Comparison of ENCODE assay signal across 8 cellular contexts in the genomic region with DNA sequence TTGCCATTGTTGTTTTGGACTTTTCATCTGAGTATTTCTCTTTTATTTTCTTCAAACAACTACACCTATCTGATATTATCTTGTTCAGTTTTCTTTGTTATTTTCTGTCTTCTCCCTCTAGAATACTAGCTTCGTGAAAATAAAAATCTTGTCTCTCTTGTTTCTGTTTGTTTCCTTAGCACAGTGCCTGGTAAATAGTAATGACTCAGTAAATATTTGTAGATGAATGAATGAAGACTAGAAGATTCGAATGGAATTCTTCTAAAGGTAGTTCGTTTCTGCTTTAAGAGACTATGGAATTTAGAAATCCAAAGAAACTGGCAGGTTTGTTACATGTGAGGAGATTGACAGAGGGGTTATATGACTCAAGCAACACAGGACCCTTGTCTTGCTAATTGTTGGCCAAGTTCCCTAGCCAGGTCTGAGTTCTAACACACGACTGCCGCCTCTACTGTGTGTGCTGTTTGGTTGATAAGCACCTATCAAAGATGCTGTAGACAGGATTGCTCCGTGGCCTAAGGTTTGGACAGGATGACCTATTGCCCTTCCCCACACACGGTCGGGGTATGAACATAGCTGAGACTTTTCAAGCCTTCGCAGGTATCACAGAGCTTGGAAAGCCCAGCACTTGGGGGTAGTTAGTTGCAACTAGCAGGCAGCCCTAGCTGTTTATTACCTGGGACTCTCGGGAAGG. TPM values are rescaled to one million over a fixed set of nuclear protein-coding genes. Genes with fewer than 3 reads are reported as not detected.
A peak's percentile ranks its signal among the peaks of the same experiment; 100 is the strongest.
DNase-seq lines count a peak whose midpoint lies in the region; ATAC-seq, FAIRE-seq and TF ChIP-seq lines count a peak whose summit lies in the region.

No MANE protein-coding gene starts in this region.

- peaks cover 43% of the 10 kb centered on the region for H3K79me2 ChIP-seq in K562 (ENCODE audit: control insufficient read depth, insufficient read depth, low read length)
- H3K79me2 ChIP-seq in HepG2 (ENCODE audit: insufficient read depth, low read length), result peaks cover 41% of the 10 kb centered on the region

- POLR2A ChIA-PET in K562 (lab: Yijun Ruan, JAX), result interaction anchor here (0.9 to 1.8 kb wide), 7 partner anchors 10 to 178 kb away, joined by 3 to 5 read pairs (median 3); no protein-coding TSS in a partner anchor
- POLR2A ChIA-PET in HepG2 (lab: Yijun Ruan, JAX), result interaction anchor here (0.7 to 3.2 kb wide), 22 partner anchors 7 to 969 kb away, joined by 3 to 57 read pairs (median 5); a partner anchor contains a TSS

- TF ChIP-seq CTCF in K562 (IDR thresholded peaks at IDR 0.05 in 2 of 3, conservative IDR thresholded peaks at IDR 0.05 in 1 of 3; ENCODE audit: insufficient read depth in 2 of 3, low read depth in 1 of 3, low read length in 3 of 3) (no peak), HepG2 (CRISPR knock-in tag; IDR thresholded peaks at IDR 0.05) (no peak), thyroid gland (IDR thresholded peaks at IDR 0.05) (no peak)

- H3K4me3 ChIP-seq in BLaER1 treated with 17β-estradiol and CSF1 and Interleukin-3, amounts not matched to agents 10 nM and 100 nM, result peak overlapping the region; percentile 76 to 91 (median 84)
- peak overlapping the region; percentile 91 for H3K4me3 ChIP-seq in HUES6 (ENCODE audit: low read depth, low read length)
- peak overlapping the region; percentile 81 for H3K4me3 ChIP-seq in K562
- H3K4me3 ChIP-seq in HepG2 (replicated peaks in 1 of 3; ENCODE audit: insufficient read depth in 1 of 3, low read depth in 2 of 3, low read length in 3 of 3), result peak overlapping the region; percentile 74 to 93 (median 76)
- peak overlapping the region in 2 of 3 donors; percentile 70 to 100 for H3K4me3 ChIP-seq in thyroid gland (replicated peaks in 1 of 3)

- peak; percentile 0 for ATAC-seq in GM19328 (IDR thresholded peaks at IDR 0.05; ENCODE audit: unreplicated experiment)
- peak; percentile 60 for ATAC-seq in K562
- peak; percentile 71 for ATAC-seq in HepG2

- no peak for TF ChIP-seq POLR2A in K562 (conservative IDR thresholded peaks at IDR 0.05)
- TF ChIP-seq POLR2A in HepG2 (IDR thresholded peaks at IDR 0.05; ENCODE audit: insufficient read depth in 1 of 2, low read depth in 2 of 2, low read length in 2 of 2), result no peak
- TF ChIP-seq POLR2A in thyroid gland (IDR thresholded peaks at IDR 0.05), result no peak

- 0 out of 2 replicates have a peak, but pooled peaks have one; percentile 6 for TF ChIP-seq EP300 in K562 (IDR thresholded peaks at IDR 0.05; ENCODE audit: low read length)
- TF ChIP-seq EP300 in HepG2 (IDR thresholded peaks at IDR 0.05; ENCODE audit: low read depth in 2 of 2, low read length in 2 of 2), result no peak
- no peak for TF ChIP-seq EP300 in HepG2 (CRISPR knock-in tag; IDR thresholded peaks at IDR 0.05; ENCODE audit: borderline replicate concordance)

- BruUV-seq in K562 (replicated peaks; lab: Mats Ljungman, UMichigan), result TSS peak; percentile 90
- BruUV-seq in HepG2 (replicated peaks; lab: Mats Ljungman, UMichigan), result TSS peak; percentile 94

- intact Hi-C loops in K562 (cut with micrococcal nuclease) (loop anchor here (1.0 to 5.0 kb wide), 3 partner anchors 37 to 98 kb away; no protein-coding TSS in a partner anchor), HepG2 (cut with micrococcal nuclease; ENCODE audit: unreplicated experiment) (loop anchor here (1.0 to 5.0 kb wide), 6 partner anchors 8 to 97 kb away; a partner anchor contains a TSS), thyroid gland (cut with DNase I) (loop anchor here (5.0 kb wide), 1 partner anchor 80 kb away; a partner anchor contains a TSS)

- CTCF ChIA-PET in K562 (lab: Yijun Ruan, JAX; ENCODE audit: low intra/inter-chr PET ratio) (no interaction called here), HepG2 (lab: Yijun Ruan, JAX; ENCODE audit: low intra/inter-chr PET ratio, low total read pairs) (interaction anchor here (1.2 kb wide), 1 partner anchor 58 kb away, joined by 4 read pairs; no protein-coding TSS in a partner anchor)

- H3K9me3 ChIP-seq in BLaER1 treated with 17β-estradiol and CSF1 and Interleukin-3, amounts not matched to agents 10 nM and 100 nM (replicated peaks in 1 of 11), result peaks cover 0 to 11% (median 4%) of the 10 kb centered on the region in 11 experiments; a peak in 10 of 22 replicates
- H3K9me3 ChIP-seq in HUES6 (ENCODE audit: control insufficient read depth, insufficient read depth, low read depth, low read length) (no peaks in the 10 kb centered on the region), K562 (replicated peaks; ENCODE audit: control insufficient read depth, insufficient read depth, low read depth, low read length) (no peaks in the 10 kb centered on the region), HepG2 (ENCODE audit: low read length) (no peaks in the 10 kb centered on the region), thyroid gland (no peaks in the 10 kb centered on the region)

- FAIRE-seq in K562 (lab: Jason Lieb, UNC) (peak; percentile 73), HepG2 (lab: Jason Lieb, UNC) (peak; percentile 54)

- peaks cover 0 to 28% (median 0%) of the 10 kb centered on the region in 11 experiments; a peak in 6 of 22 replicates for H4K20me1 ChIP-seq in BLaER1 treated with 17β-estradiol and CSF1 and Interleukin-3, amounts not matched to agents 10 nM and 100 nM
- no peaks in the 10 kb centered on the region for H4K20me1 ChIP-seq in K562 (replicated peaks; ENCODE audit: control insufficient read depth, insufficient read depth, low read length)
- H4K20me1 ChIP-seq in HepG2 (ENCODE audit: insufficient read depth, low read length), result peaks cover 4% of the 10 kb centered on the region

- peak overlapping the region; percentile 83 to 92 (median 88) for H3K9ac ChIP-seq in BLaER1 treated with 17β-estradiol and CSF1 and Interleukin-3, amounts not matched to agents 10 nM and 100 nM
- H3K9ac ChIP-seq in HUES6 (ENCODE audit: low read length) (peak overlapping the region; percentile 57), K562 (ENCODE audit: insufficient read depth in 1 of 2, low read depth in 2 of 2, low read length in 2 of 2) (peak overlapping the region; percentile 90 to 95), HepG2 (ENCODE audit: insufficient read depth, low read depth, low read length) (peak overlapping the region; percentile 91)

- H3K4me2 ChIP-seq in BLaER1 treated with 17β-estradiol and CSF1 and Interleukin-3, amounts not matched to agents 10 nM and 100 nM, result peak overlapping the region; percentile 85 to 98 (median 94)
- peak overlapping the region; percentile 84 for H3K4me2 ChIP-seq in K562 (ENCODE audit: insufficient read depth, low read length)
- peak overlapping the region; percentile 86 for H3K4me2 ChIP-seq in HepG2 (ENCODE audit: low read depth, low read length)

- WGBS in K562 (ENCODE audit: insufficient coverage, low coverage, missing lambda C conversion rate), result 3% methylated on average over 10 of the region's 10 CpGs
- WGBS in HepG2 (ENCODE audit: low lambda C conversion rate), result under 1% methylated on average over 10 of the region's 10 CpGs
- WGBS in thyroid gland, 2 donors, result 39% methylated on average over 9 to 10 of the region's 10 CpGs

- peaks cover 0 to 16% (median 12%) of the 10 kb centered on the region in 11 experiments; a peak in 17 of 22 replicates for H3K36me3 ChIP-seq in BLaER1 treated with 17β-estradiol and CSF1 and Interleukin-3, amounts not matched to agents 10 nM and 100 nM
- H3K36me3 ChIP-seq in HUES6 (ENCODE audit: control insufficient read depth, insufficient read depth, low read length), result no peaks in the 10 kb centered on the region; the same call in 1 of the 2 replicates
- H3K36me3 ChIP-seq in K562 (ENCODE audit: control insufficient read depth, insufficient read depth, low read length), result peaks cover 12% of the 10 kb centered on the region; the same call in 2 of the 3 replicates
- 0 out of 5 replicates have a peak, but pooled peaks cover 0 to 5% of the 10 kb centered on the region in 2 experiments for H3K36me3 ChIP-seq in HepG2 (replicated peaks in 1 of 2; ENCODE audit: control insufficient read depth in 1 of 2, insufficient read depth in 2 of 2, low read length in 2 of 2)
- H3K36me3 ChIP-seq in thyroid gland, result no peaks in the 10 kb centered on the region

- H3K27ac ChIP-seq in BLaER1 treated with 17β-estradiol and CSF1 and Interleukin-3, amounts not matched to agents 10 nM and 100 nM, result peak overlapping the region; percentile 80 to 92 (median 86)
- peak overlapping the region; percentile 20; the same call in 1 of the 2 replicates for H3K27ac ChIP-seq in HUES6 (ENCODE audit: low read depth, low read length)
- peak overlapping the region; percentile 92 for H3K27ac ChIP-seq in K562 (ENCODE audit: extremely low read depth, low read depth, low read length)
- H3K27ac ChIP-seq in HepG2 (ENCODE audit: extremely low read length, insufficient read depth, low read length), result peak overlapping the region; percentile 95
- peak overlapping the region; percentile 72 to 98 (median 94) for H3K27ac ChIP-seq in thyroid gland

- H3K9me1 ChIP-seq in K562 (ENCODE audit: control insufficient read depth, insufficient read depth, low read length), result no peaks in the 10 kb centered on the region

- no peak for TF ChIP-seq RAD21 in K562 (CRISPR knock-in tag; conservative IDR thresholded peaks at IDR 0.05 in 1 of 2, IDR thresholded peaks at IDR 0.05 in 1 of 2)
- TF ChIP-seq RAD21 in HepG2 (CRISPR knock-in tag; IDR thresholded peaks at IDR 0.05), result no peak

- peak; percentile 46 to 83 (median 54) for DNase-seq in K562 (ENCODE audit: extremely low read depth in 1 of 4, low spot score in 3 of 4)
- peak; percentile 76 for DNase-seq in HepG2 (ENCODE audit: low spot score)
- DNase-seq in thyroid gland, result no peak
- DNase-seq in islet precursor cell, result no peak
- DNase-seq in middle frontal gyrus (ENCODE audit: extremely low spot score, low spot score), result no peak

- H3K4me1 ChIP-seq in BLaER1 treated with 17β-estradiol and CSF1 and Interleukin-3, amounts not matched to agents 10 nM and 100 nM, result peaks cover 23 to 39% (median 33%) of the 10 kb centered on the region in 10 experiments
- H3K4me1 ChIP-seq in HUES6 (ENCODE audit: control insufficient read depth, insufficient read depth, low read length) (peaks cover 28% of the 10 kb centered on the region), K562 (replicated peaks in 1 of 2; ENCODE audit: control insufficient read depth in 2 of 2, insufficient read depth in 2 of 2, low read length in 2 of 2) (peaks cover 10 to 23% of the 10 kb centered on the region in 2 experiments), HepG2 (ENCODE audit: insufficient read depth, low read length) (peaks cover 53% of the 10 kb centered on the region), thyroid gland (peaks cover 23 to 25% of the 10 kb centered on the region in 2 donors)

- H2AFZ ChIP-seq in K562 (ENCODE audit: low read depth, low read length) (peak overlapping the region; percentile 95), HepG2 (ENCODE audit: low read length) (no peak overlapping the region)

- H3K27me3 ChIP-seq in BLaER1 treated with 17β-estradiol and CSF1 and Interleukin-3, amounts not matched to agents 10 nM and 100 nM, result no peaks in the 10 kb centered on the region
- no peaks in the 10 kb centered on the region for H3K27me3 ChIP-seq in HUES6 (ENCODE audit: control insufficient read depth, insufficient read depth, low read length)
- no peaks in the 10 kb centered on the region for H3K27me3 ChIP-seq in K562 (ENCODE audit: control insufficient read depth in 2 of 2, insufficient read depth in 2 of 2, low read length in 2 of 2)
- H3K27me3 ChIP-seq in HepG2 (ENCODE audit: control insufficient read depth in 1 of 2, insufficient read depth in 2 of 2, low read length in 2 of 2), result no peaks in the 10 kb centered on the region; a peak in 1 of 5 replicates
- H3K27me3 ChIP-seq in thyroid gland, result no peaks in the 10 kb centered on the region

- in situ Hi-C loops in K562 (cut with MboI), result no loop called here
- in situ Hi-C loops in HepG2 (cut with HindIII; ENCODE audit: extremely low pct_ligation_motif_present, low pct_unique_long_range_greater_than_20kb), result loop anchor here (5.0 kb wide), 2 partner anchors 35 to 85 kb away; no protein-coding TSS in a partner anchor

RNA-seq across cellular contexts. Expression of a gene that starts 0.8 kb away (rescaled TPM):
- 53.5 and 67.7 TPM in 2 replicates for total RNA-seq in K562 (2011; cell fraction: chromatin; rRNA removed; ENCODE audit: low replicate concordance)
- total RNA-seq in K562 (2011; cell fraction: nucleolus; rRNA removed), result 29.0 and 34.1 TPM in 2 replicates
- total RNA-seq in K562 (2011; cell fraction: nucleoplasm; rRNA removed), result 47.7 and 69.0 TPM in 2 replicates
- total RNA-seq in K562 (2014; rRNA removed) (17.3 and 18.1 TPM in 2 replicates), K562 (2014; rRNA removed; fragmentation: Illumina TruSeq; extraction: Trizol) (50.4 and 76.4 TPM in 2 replicates), K562 (2015; rRNA removed; fragmentation: Illumina TruSeq; extraction: Trizol) (39.5 and 53.6 TPM in 2 replicates), K562 (2021) (41.4 and 49.4 TPM in 2 replicates), HepG2 (2016; rRNA removed; fragmentation: Illumina TruSeq; extraction: Trizol) (88.9 and 137 TPM in 2 replicates), thyroid gland (10 to 100 TPM; 17.2 to 69.6 (median 33.0) TPM)
- polyA plus RNA-seq in K562 (2011; rRNA removed) (36.4 and 45.1 TPM in 2 replicates), K562 (2014; fragmentation: Illumina TruSeq; extraction: Trizol) (23.1 and 23.2 TPM in 2 replicates), K562 (2014; fragmentation: Nextera tagmentation; extraction: Ambion mirVana) (10 to 100 TPM; 24.0 to 24.9 TPM), K562 (2014; rRNA removed) (17.7 and 19.6 TPM in 2 replicates), HepG2 (2011; rRNA removed) (29.8 and 36.6 TPM in 2 replicates)
- polyA plus RNA-seq in K562 (2011; cell fraction: cytosol; rRNA removed), result 25.2 and 57.5 TPM in 2 replicates
- polyA plus RNA-seq in K562 (2011; cell fraction: nucleus; rRNA removed), result 42.6 and 53.1 TPM in 2 replicates
- polyA plus RNA-seq in K562 (2012), result 22.6 and 38.2 TPM in 2 replicates
- polyA minus RNA-seq in K562 (2011; rRNA and poly(A)+ RNA removed), result 59.9 and 79.4 TPM in 2 replicates
- polyA minus RNA-seq in K562 (2011; cell fraction: cytosol; rRNA and poly(A)+ RNA removed), result 22.8 and 25.4 TPM in 2 replicates
- 69.3 and 81.3 TPM in 2 replicates for polyA minus RNA-seq in K562 (2011; cell fraction: nucleus; rRNA and poly(A)+ RNA removed)
- total RNA-seq in HepG2 (2016; cell fraction: cytosol; rRNA removed; fragmentation: Illumina TruSeq; extraction: Trizol; ENCODE audit: low read depth), result 13.8 and 23.1 TPM in 2 replicates
- total RNA-seq in HepG2 (2016; cell fraction: insoluble cytoplasmic fraction; rRNA removed; fragmentation: Illumina TruSeq; extraction: Trizol), result 89.3 and 110 TPM in 2 replicates
- 53.8 and 64.4 TPM in 2 replicates for total RNA-seq in HepG2 (2016; cell fraction: membrane; rRNA removed; fragmentation: Illumina TruSeq; extraction: Trizol)
- 114 and 120 TPM in 2 replicates for total RNA-seq in HepG2 (2016; cell fraction: nucleus; rRNA removed; fragmentation: Illumina TruSeq; extraction: Trizol)
- polyA plus RNA-seq in HepG2 (2011; cell fraction: cytosol; rRNA removed), result 22.7 and 40.1 TPM in 2 replicates
- 31.7 and 48.3 TPM in 2 replicates for polyA plus RNA-seq in HepG2 (2011; cell fraction: nucleus; rRNA removed)
- polyA plus RNA-seq in HepG2 (2012), result 28.2 and 36.9 TPM in 2 replicates
- 4.8 and 5.5 TPM in 2 replicates for polyA plus RNA-seq in HepG2 (2016; cell fraction: cytosol; fragmentation: Illumina TruSeq; extraction: Trizol; ENCODE audit: low read depth)
- 68.6 and 71.6 TPM in 2 replicates for polyA plus RNA-seq in HepG2 (2016; cell fraction: insoluble cytoplasmic fraction; fragmentation: Illumina TruSeq; extraction: Trizol; ENCODE audit: low read depth)
- 17.9 and 19.7 TPM in 2 replicates for polyA plus RNA-seq in HepG2 (2016; cell fraction: membrane; fragmentation: Illumina TruSeq; extraction: Trizol; ENCODE audit: low read depth)
- polyA plus RNA-seq in HepG2 (2016; cell fraction: nucleus; fragmentation: Illumina TruSeq; extraction: Trizol; ENCODE audit: insufficient read depth, low read depth), result 49.6 and 80.2 TPM in 2 replicates
- 29.8 and 153 TPM in 2 replicates for polyA minus RNA-seq in HepG2 (2011; rRNA and poly(A)+ RNA removed; ENCODE audit: low replicate concordance)
- 48.6 and 52.1 TPM in 2 replicates for polyA minus RNA-seq in HepG2 (2011; cell fraction: cytosol; rRNA and poly(A)+ RNA removed)
- 145 and 211 TPM in 2 replicates for polyA minus RNA-seq in HepG2 (2011; cell fraction: nucleus; rRNA and poly(A)+ RNA removed)

Comparison
In these comparisons a context has a peak if more than half of its experiments do, and no peak if none do; other contexts are left out.
1. H3K27ac ChIP-seq: peak in every context shown above with its lines; median percentile 95 in HepG2; 94 in thyroid gland; 92 in K562; 86 in BLaER1 treated with 17β-estradiol and CSF1 and Interleukin-3, amounts not matched to agents 10 nM and 100 nM; 20 in HUES6.
2. ATAC-seq: peak in every context shown above with its lines; median percentile 71 in HepG2; 60 in K562; 0 in GM19328.
3. DNase-seq: peak in K562 (4 of 4) and HepG2 (single experiment); none in thyroid gland (0 of 2), islet precursor cell (single experiment) and middle frontal gyrus (single experiment).
4. Peak in every context shown above with its lines, with median percentiles within 50 percentile points of each other: H3K4me2 ChIP-seq, H3K4me3 ChIP-seq and H3K9ac ChIP-seq.